ENCODE assay signal across 13 cellular contexts in genomic region chr1:107920999-107921398, GRCh38.
"Had no signal": no experiment of that assay in that cellular context is flagged by ENCODE, and none has a peak within 500 bp of the region (broad histone marks: within the 10 kb centered on the region; RNA-seq: fewer than 3 reads in every experiment).

No MANE protein-coding gene starts in this region.

- DNase-seq: activated CD4-positive, alpha-beta T cell treated with anti-CD3 and anti-CD28 coated beads, Interleukin-2, amount 10 ng/mL, durations not matched to agents 24 days and 14 days; activated CD8-positive, alpha-beta T cell treated with anti-CD3 and anti-CD28 coated beads, Interleukin-2, amount 10 ng/mL, durations not matched to agents 7 days and 5 days; activated naive CD4-positive, alpha-beta T cell treated with anti-CD3 and anti-CD28 coated beads, Interleukin-2, amount 50 U/mL, for 16 hours; activated T-cell treated with anti-CD3 and anti-CD28 coated beads, Interleukin-2, amount 50 U/mL, for 24 hours; effector CD8-positive, alpha-beta T cell; heart left ventricle; left ventricle myocardium superior; sigmoid colon; stimulated activated naive CD4-positive, alpha-beta T cell; upper lobe of right lung had no signal

- H3K27ac Mint-ChIP-seq: activated CD4-positive, alpha-beta T cell treated with anti-CD3 and anti-CD28 coated beads, Interleukin-2, amount 10 ng/mL, durations not matched to agents 24 days and 14 days; activated CD8-positive, alpha-beta T cell treated with anti-CD3 and anti-CD28 coated beads, Interleukin-2, amount 10 ng/mL, durations not matched to agents 7 days and 5 days; activated T-cell treated with anti-CD3 and anti-CD28 coated beads, Interleukin-2, amount 50 U/mL, for 24 hours had no signal

- H3K4me3 Mint-ChIP-seq: activated CD4-positive, alpha-beta T cell treated with anti-CD3 and anti-CD28 coated beads, Interleukin-2, amount 10 ng/mL, durations not matched to agents 24 days and 14 days; activated CD8-positive, alpha-beta T cell treated with anti-CD3 and anti-CD28 coated beads, Interleukin-2, amount 10 ng/mL, durations not matched to agents 7 days and 5 days; activated T-cell treated with anti-CD3 and anti-CD28 coated beads, Interleukin-2, amount 50 U/mL, for 24 hours had no signal

- H3K27me3 Mint-ChIP-seq: activated CD4-positive, alpha-beta T cell treated with anti-CD3 and anti-CD28 coated beads, Interleukin-2, amount 10 ng/mL, durations not matched to agents 24 days and 14 days; activated T-cell treated with anti-CD3 and anti-CD28 coated beads, Interleukin-2, amount 50 U/mL, for 24 hours had no signal

- H3K9me3 ChIP-seq: esophagus muscularis mucosa, gastroesophageal sphincter, sigmoid colon, upper lobe of right lung had no signal

- ATAC-seq: activated CD8-positive, alpha-beta T cell treated with anti-CD3 and anti-CD28 coated beads, Interleukin-2, amount 10 ng/mL, durations not matched to agents 7 days and 5 days; gastroesophageal sphincter; heart left ventricle; left ventricle myocardium superior; upper lobe of right lung had no signal

- H3K36me3 ChIP-seq: esophagus muscularis mucosa, gastroesophageal sphincter, heart left ventricle, sigmoid colon, upper lobe of right lung had no signal

- H3K4me3 ChIP-seq: esophagus muscularis mucosa, gastroesophageal sphincter, heart left ventricle, sigmoid colon, upper lobe of right lung had no signal

- H3K27ac ChIP-seq: esophagus muscularis mucosa, gastroesophageal sphincter, heart left ventricle, parathyroid adenoma, sigmoid colon, upper lobe of right lung had no signal

- H3K9me3 Mint-ChIP-seq: activated T-cell treated with anti-CD3 and anti-CD28 coated beads, Interleukin-2, amount 50 U/mL, for 24 hours had no signal

- H3K27me3 ChIP-seq: esophagus muscularis mucosa, gastroesophageal sphincter, heart left ventricle, sigmoid colon, upper lobe of right lung had no signal

- H3K4me1 ChIP-seq: esophagus muscularis mucosa, gastroesophageal sphincter, parathyroid adenoma, sigmoid colon, upper lobe of right lung had no signal
